Comparison of ENCODE assay signal across 1 cellular context in the genomic region with DNA sequence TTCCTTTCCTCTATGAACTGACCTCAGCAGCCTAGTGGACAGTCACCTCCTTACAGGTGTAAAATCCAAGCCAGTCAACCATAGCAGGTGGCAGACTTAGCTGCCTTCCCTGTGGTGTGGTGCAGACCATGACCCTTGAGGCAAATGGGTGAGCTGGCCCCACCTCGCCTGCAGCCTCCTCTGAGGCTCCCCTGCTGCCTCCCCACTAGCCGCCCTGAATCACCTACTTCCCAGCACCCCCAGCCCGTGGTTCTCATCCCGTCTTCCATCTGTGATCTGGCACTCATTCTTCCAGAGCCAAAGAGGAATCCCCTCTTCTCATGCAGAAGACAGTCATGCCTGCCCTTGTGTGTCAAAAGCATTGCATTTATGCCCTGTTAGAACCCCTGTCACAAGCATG.
TF ChIP-seq lines count a peak whose summit lies in the region.

No MANE protein-coding gene starts in this region.

TF ChIP-seq in endothelial cell of umbilical vein, 7 proteins besides CTCF, POLR2A, EP300 and RAD21 (continued from another document):
- TF ChIP-seq MYC (IDR thresholded peaks at IDR 0.05; ENCODE audit: low read depth, low read length) (no peak), GATA2 (IDR thresholded peaks at IDR 0.05; ENCODE audit: insufficient read depth, insufficient read length, low read depth, low read length) (no peak), JUN (IDR thresholded peaks at IDR 0.05; ENCODE audit: borderline replicate concordance, insufficient read depth, insufficient read length, low read depth) (no peak), POLR2AphosphoS5 (IDR thresholded peaks at IDR 0.05; ENCODE audit: insufficient read depth, low read depth, low read length) (no peak), FOS (IDR thresholded peaks at IDR 0.05; ENCODE audit: borderline replicate concordance, insufficient read depth, low read length) (no peak)
